1 cellular context compared by ENCODE assay signal in the genomic region with DNA sequence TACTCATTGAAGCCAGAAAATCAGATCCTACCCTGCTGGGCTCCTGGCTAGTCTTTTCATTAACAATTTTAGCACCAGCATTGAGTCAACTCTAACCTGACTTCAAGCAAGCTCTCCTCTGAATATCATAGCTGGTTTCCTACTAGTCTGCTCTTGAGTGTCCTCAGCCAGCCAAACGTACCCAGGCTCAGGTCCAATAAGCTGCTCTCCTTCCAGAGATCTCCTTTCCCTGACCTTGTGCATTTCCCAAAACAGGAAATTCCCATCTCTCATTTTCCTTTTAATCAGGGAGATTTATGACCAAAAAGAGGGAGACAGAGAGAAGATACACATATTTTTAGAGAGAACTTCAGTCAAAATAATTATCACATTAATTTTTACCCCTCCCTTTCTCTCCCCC.
TF ChIP-seq lines count a peak whose summit lies in the region.

No MANE protein-coding gene starts in this region.

TF ChIP-seq in liver, 16 proteins besides CTCF, POLR2A, EP300 and RAD21:
- TF ChIP-seq, protein P1, sequence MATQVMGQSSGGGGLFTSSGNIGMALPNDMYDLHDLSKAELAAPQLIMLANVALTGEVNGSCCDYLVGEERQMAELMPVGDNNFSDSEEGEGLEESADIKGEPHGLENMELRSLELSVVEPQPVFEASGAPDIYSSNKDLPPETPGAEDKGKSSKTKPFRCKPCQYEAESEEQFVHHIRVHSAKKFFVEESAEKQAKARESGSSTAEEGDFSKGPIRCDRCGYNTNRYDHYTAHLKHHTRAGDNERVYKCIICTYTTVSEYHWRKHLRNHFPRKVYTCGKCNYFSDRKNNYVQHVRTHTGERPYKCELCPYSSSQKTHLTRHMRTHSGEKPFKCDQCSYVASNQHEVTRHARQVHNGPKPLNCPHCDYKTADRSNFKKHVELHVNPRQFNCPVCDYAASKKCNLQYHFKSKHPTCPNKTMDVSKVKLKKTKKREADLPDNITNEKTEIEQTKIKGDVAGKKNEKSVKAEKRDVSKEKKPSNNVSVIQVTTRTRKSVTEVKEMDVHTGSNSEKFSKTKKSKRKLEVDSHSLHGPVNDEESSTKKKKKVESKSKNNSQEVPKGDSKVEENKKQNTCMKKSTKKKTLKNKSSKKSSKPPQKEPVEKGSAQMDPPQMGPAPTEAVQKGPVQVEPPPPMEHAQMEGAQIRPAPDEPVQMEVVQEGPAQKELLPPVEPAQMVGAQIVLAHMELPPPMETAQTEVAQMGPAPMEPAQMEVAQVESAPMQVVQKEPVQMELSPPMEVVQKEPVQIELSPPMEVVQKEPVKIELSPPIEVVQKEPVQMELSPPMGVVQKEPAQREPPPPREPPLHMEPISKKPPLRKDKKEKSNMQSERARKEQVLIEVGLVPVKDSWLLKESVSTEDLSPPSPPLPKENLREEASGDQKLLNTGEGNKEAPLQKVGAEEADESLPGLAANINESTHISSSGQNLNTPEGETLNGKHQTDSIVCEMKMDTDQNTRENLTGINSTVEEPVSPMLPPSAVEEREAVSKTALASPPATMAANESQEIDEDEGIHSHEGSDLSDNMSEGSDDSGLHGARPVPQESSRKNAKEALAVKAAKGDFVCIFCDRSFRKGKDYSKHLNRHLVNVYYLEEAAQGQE (IDR thresholded peaks at IDR 0.05), result peak; percentile 64
- TF ChIP-seq, protein P2, sequence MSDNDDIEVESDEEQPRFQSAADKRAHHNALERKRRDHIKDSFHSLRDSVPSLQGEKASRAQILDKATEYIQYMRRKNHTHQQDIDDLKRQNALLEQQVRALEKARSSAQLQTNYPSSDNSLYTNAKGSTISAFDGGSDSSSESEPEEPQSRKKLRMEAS (IDR thresholded peaks at IDR 0.05), result no peak
